In the genomic region with DNA sequence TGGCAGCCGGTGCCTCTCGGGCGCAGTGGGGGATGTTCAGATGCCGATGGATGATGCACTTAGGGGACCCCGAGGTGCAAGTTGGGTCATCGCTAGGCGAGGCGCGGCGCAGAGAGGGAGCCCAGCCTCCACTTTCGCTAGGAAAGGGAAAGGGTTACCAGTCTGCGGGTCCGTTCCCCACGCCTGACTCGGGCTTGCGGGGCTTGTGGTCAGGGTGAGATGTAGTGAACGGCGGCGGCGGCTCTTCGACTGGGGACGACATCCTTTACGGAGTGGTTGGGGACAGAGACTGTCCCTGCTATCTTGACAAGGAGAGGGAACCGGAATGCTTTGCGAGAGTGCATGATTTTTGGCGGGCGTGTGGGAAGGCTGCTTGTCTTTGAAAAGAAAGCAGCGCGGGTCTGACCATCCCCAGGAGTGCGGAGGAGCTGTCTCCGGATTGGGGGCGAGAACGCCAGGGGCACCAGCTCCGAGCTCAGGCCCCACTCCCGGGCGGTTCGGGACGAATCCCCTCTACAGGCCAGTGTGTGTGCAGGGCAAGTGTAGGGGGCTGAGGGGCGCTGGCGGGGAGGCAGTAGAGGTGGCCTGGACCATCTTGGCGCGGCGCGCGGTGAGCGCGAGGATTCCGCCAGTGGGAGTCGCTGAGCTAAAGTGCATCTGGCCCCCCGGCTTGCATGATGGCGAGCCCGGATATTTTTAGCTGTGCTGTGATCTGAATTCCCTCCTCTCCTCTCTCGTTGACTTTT, we compare ENCODE assay signal across 10 cellular contexts. TPM values are rescaled to one million over a fixed set of nuclear protein-coding genes. Genes with fewer than 3 reads are reported as not detected.
A peak's percentile ranks its signal among the peaks of the same experiment; 100 is the strongest.
DNase-seq lines count a peak whose midpoint lies in the region; ATAC-seq and TF ChIP-seq lines count a peak whose summit lies in the region.
"Had no signal": no experiment of that assay in that cellular context is flagged by ENCODE, and none has a peak within 500 bp of the region (broad histone marks: within the 10 kb centered on the region; RNA-seq: fewer than 3 reads in every experiment).

No MANE protein-coding gene starts in this region.

- no peak for TF ChIP-seq EP300 in tibial nerve (IDR thresholded peaks at IDR 0.05)

- H3K27me3 ChIP-seq in tibial nerve = peaks cover 0 to 78% of the 10 kb centered on the region in 2 donors

- in situ Hi-C loops in astrocyte of the spinal cord (cut with HindIII; ENCODE audit: low sequenced_read_pairs) = no loop called here

- peaks cover 0 to 42% (median 0%) of the 10 kb centered on the region in 4 donors for H3K4me1 ChIP-seq in tibial nerve

- TF ChIP-seq CTCF in astrocyte of the spinal cord (IDR thresholded peaks at IDR 0.05; ENCODE audit: low read depth, low read length) (peak; percentile 31), tibial nerve (IDR thresholded peaks at IDR 0.05) (no peak)

- H3K9me3 ChIP-seq in tibial nerve = peaks cover 0 to 2% (median 0%) of the 10 kb centered on the region in 4 donors

- DNase-seq in NCI-H524 (lab: John Stamatoyannopoulos, UW) (peak; percentile 58 to 73), NCI-H524 treated with DMSO at 0.1 percent for 48 hours (lab: John Stamatoyannopoulos, UW) (no peak), astrocyte of the spinal cord (ENCODE audit: low read depth, low spot score) (peak; percentile 26), left kidney (ENCODE audit: low read depth, low spot score) (peak; percentile 85), tibial nerve (ENCODE audit: low spot score in 2 of 2) (peak in 1 of 2 donors; percentile 12), dermis blood vessel endothelial cell (no peak)
- DNase-seq: CD4-positive, CD25-positive, alpha-beta regulatory T cell; stimulated activated CD4-positive, alpha-beta T cell treated with anti-CD3 and anti-CD28 coated beads, Interleukin-2, amount 100 ng/mL, for 48 hours had no signal

- no peak for TF ChIP-seq POLR2A in tibial nerve (IDR thresholded peaks at IDR 0.05)

- ATAC-seq in HG02973 (IDR thresholded peaks at IDR 0.05; ENCODE audit: unreplicated experiment) = no peak
- ATAC-seq in GM19023 (IDR thresholded peaks at IDR 0.05; ENCODE audit: unreplicated experiment) = no peak

- H3K27ac ChIP-seq in tibial nerve = no peak overlapping the region

- WGBS in tibial nerve, 2 donors = 0 to 2% methylated on average over 43 to 45 of the region's 53 CpGs

- no peaks in the 10 kb centered on the region for H3K36me3 ChIP-seq in tibial nerve

- H3K4me3 ChIP-seq in astrocyte of the spinal cord (ENCODE audit: low read depth, low read length) (peak overlapping the region; percentile 42), tibial nerve (peak overlapping the region; percentile 12 to 55 (median 28))

RNA-seq across cellular contexts. Expression of a gene that starts 1.1 kb away (rescaled TPM):
- 1 to 10 TPM; 1.8 to 9.8 (median 2.5) TPM for total RNA-seq in tibial nerve
- 0.17 and 0.37 TPM in 2 replicates for total RNA-seq in dermis blood vessel endothelial cell
- total RNA-seq: CD4-positive, CD25-positive, alpha-beta regulatory T cell had no signal

Comparison
In these comparisons a context has a peak if more than half of its experiments do, and no peak if none do; other contexts are left out.
1. DNase-seq: peak in NCI-H524 (2 of 2), astrocyte of the spinal cord (single experiment) and left kidney (single experiment); none in NCI-H524 treated with DMSO at 0.1 percent for 48 hours (single experiment) and dermis blood vessel endothelial cell (single experiment).